ENCODE assay signal across 15 cellular contexts in the genomic region with DNA sequence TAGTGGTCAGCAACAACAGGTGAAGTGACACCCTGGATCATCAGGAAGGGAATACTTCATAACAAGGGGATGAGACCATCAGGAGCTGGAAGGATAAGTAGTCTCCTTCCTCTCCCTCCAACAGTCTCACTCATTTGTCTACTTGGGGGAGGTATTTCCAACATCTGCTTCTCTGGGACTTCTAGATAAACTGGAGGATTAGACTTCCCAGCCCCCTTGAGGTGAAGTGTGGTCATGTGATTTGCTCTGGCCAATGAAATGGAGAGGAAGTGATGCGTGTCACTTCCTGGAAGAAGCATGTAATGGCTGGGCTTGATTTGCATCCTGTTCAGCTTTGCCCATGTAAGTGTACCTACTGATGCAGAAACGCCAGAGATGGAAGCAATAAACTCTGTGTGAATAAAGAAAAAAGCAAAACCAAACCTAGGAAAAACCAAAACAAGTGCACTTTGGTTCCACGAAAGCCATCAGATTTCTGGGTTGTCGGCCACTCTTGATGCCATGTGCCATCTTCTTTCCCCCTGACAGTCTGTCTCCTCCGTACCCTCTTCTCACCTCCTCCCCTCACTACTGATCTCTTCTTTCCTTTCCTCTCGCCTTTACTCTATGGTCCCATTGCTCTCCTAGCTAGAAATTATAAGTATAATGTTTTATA.
A peak's percentile ranks its signal among the peaks of the same experiment; 100 is the strongest.
DNase-seq lines count a peak whose midpoint lies in the region; ATAC-seq and TF ChIP-seq lines count a peak whose summit lies in the region.
"Had no signal": no experiment of that assay in that cellular context is flagged by ENCODE, and none has a peak within 500 bp of the region (broad histone marks: within the 10 kb centered on the region; RNA-seq: fewer than 3 reads in every experiment).

No MANE protein-coding gene starts in this region.

- H3K4me3 Mint-ChIP-seq in effector memory CD8-positive, alpha-beta T cell = no peak overlapping the region
- H3K4me3 Mint-ChIP-seq in naive thymus-derived CD4-positive, alpha-beta T cell = peak overlapping the region in 1 of 10 donors; percentile 51
- H3K4me3 Mint-ChIP-seq in activated T-cell treated with anti-CD3 and anti-CD28 coated beads, Interleukin-2, amount 50 U/mL, for 72 hours = no peak overlapping the region

- no peaks in the 10 kb centered on the region for H3K27me3 ChIP-seq in naive thymus-derived CD4-positive, alpha-beta T cell (ENCODE audit: control insufficient read depth in 2 of 2, insufficient read depth in 2 of 2, low read length in 2 of 2)
- H3K27me3 ChIP-seq: neutrophil, suprapubic skin had no signal

- peak overlapping the region; percentile 17 for H3K4me3 ChIP-seq in GM12875 (ENCODE audit: low read depth, low read length)
- H3K4me3 ChIP-seq in NB4 (ENCODE audit: low read depth, low read length) = no peak overlapping the region
- H3K4me3 ChIP-seq in naive thymus-derived CD4-positive, alpha-beta T cell (ENCODE audit: low read length) = no peak overlapping the region
- H3K4me3 ChIP-seq: coronary artery, skin epidermis, suprapubic skin had no signal

- H3K4me1 ChIP-seq in naive thymus-derived CD4-positive, alpha-beta T cell (ENCODE audit: control insufficient read depth in 2 of 2, insufficient read depth in 2 of 2, low read length in 2 of 2) = no peaks in the 10 kb centered on the region
- H3K4me1 ChIP-seq: suprapubic skin had no signal

- TF ChIP-seq CTCF in GM12875 (IDR thresholded peaks at IDR 0.05; ENCODE audit: borderline replicate concordance, insufficient read depth, low read depth, low read length) (no peak), NB4 (IDR thresholded peaks at IDR 0.05; ENCODE audit: low read depth, low read length) (no peak)

- in situ Hi-C loops in Caki2 (cut with HindIII; ENCODE audit: low pct_unique_long_range_greater_than_20kb, low sequenced_read_pairs) = no loop called here

- H3K27ac ChIP-seq in naive thymus-derived CD4-positive, alpha-beta T cell (ENCODE audit: low read depth, low read length) = no peak overlapping the region
- H3K27ac ChIP-seq: coronary artery, neutrophil, skin epidermis, suprapubic skin, WERI-Rb-1 had no signal

- H3K4me1 Mint-ChIP-seq in effector memory CD8-positive, alpha-beta T cell (ENCODE audit: low read depth in 2 of 2) = peaks cover 0 to 3% of the 10 kb centered on the region in 2 donors
- peaks cover 0 to 16% (median 0%) of the 10 kb centered on the region in 7 donors for H3K4me1 Mint-ChIP-seq in naive thymus-derived CD4-positive, alpha-beta T cell
- peaks cover 23% of the 10 kb centered on the region for H3K4me1 Mint-ChIP-seq in activated T-cell treated with anti-CD3 and anti-CD28 coated beads, Interleukin-2, amount 50 U/mL, for 72 hours (ENCODE audit: low read depth)

- no peaks in the 10 kb centered on the region for H3K36me3 Mint-ChIP-seq in effector memory CD8-positive, alpha-beta T cell (ENCODE audit: insufficient read depth)
- H3K36me3 Mint-ChIP-seq in naive thymus-derived CD4-positive, alpha-beta T cell = peaks cover 14 to 60% (median 41%) of the 10 kb centered on the region in 5 donors
- H3K36me3 Mint-ChIP-seq in activated T-cell treated with anti-CD3 and anti-CD28 coated beads, Interleukin-2, amount 50 U/mL, for 72 hours (ENCODE audit: insufficient read depth in 2 of 2) = peaks cover 7 to 16% of the 10 kb centered on the region in 2 donors

- H3K36me3 ChIP-seq in naive thymus-derived CD4-positive, alpha-beta T cell (ENCODE audit: control insufficient read depth in 2 of 3, insufficient read depth in 3 of 3, low read length in 3 of 3) = peaks cover 0 to 9% (median 0%) of the 10 kb centered on the region in 3 experiments
- H3K36me3 ChIP-seq: neutrophil, suprapubic skin, WERI-Rb-1 had no signal

- no peaks in the 10 kb centered on the region for H3K27me3 Mint-ChIP-seq in effector memory CD8-positive, alpha-beta T cell
- H3K27me3 Mint-ChIP-seq in naive thymus-derived CD4-positive, alpha-beta T cell = no peaks in the 10 kb centered on the region
- no peaks in the 10 kb centered on the region for H3K27me3 Mint-ChIP-seq in activated T-cell treated with anti-CD3 and anti-CD28 coated beads, Interleukin-2, amount 50 U/mL, for 72 hours (ENCODE audit: low read depth)

- DNase-seq in Caki2 (ENCODE audit: low read depth) = peak; percentile 23
- peak; percentile 15 for DNase-seq in NB4 (ENCODE audit: low read depth)
- no peak for DNase-seq in effector memory CD8-positive, alpha-beta T cell
- DNase-seq in pons (ENCODE audit: low spot score) = no peak
- DNase-seq in naive thymus-derived CD4-positive, alpha-beta T cell = no peak
- no peak for DNase-seq in activated T-cell treated with anti-CD3 and anti-CD28 coated beads, Interleukin-2, amount 50 U/mL, for 72 hours
- DNase-seq: aorta, NCI-H146, WERI-Rb-1 had no signal

- H3K9me3 ChIP-seq in naive thymus-derived CD4-positive, alpha-beta T cell (ENCODE audit: control insufficient read depth in 2 of 3, low read length in 3 of 3) = no peaks in the 10 kb centered on the region
- H3K9me3 ChIP-seq: neutrophil, suprapubic skin had no signal

- CTCF ChIA-PET in naive thymus-derived CD4-positive, alpha-beta T cell (lab: Charles Lee) = interaction anchor here (0.6 kb wide), 2 partner anchors 283 to 380 kb away, joined by 3 read pairs; no protein-coding TSS in a partner anchor

- ATAC-seq in effector memory CD8-positive, alpha-beta T cell (replicated peaks) = no peak
- ATAC-seq in GM21423 (IDR thresholded peaks at IDR 0.05; ENCODE audit: unreplicated experiment) = no peak
- no peak for ATAC-seq in naive thymus-derived CD4-positive, alpha-beta T cell
- no peak for ATAC-seq in activated T-cell treated with anti-CD3 and anti-CD28 coated beads, Interleukin-2, amount 50 U/mL, for 72 hours (replicated peaks in 1 of 2)

- intact Hi-C loops in naive thymus-derived CD4-positive, alpha-beta T cell (cut with micrococcal nuclease) = no loop called here

- H3K27ac Mint-ChIP-seq in effector memory CD8-positive, alpha-beta T cell = peak overlapping the region; percentile 42 to 58
- H3K27ac Mint-ChIP-seq in naive thymus-derived CD4-positive, alpha-beta T cell = peak overlapping the region in 1 of 9 donors; percentile 12
- H3K27ac Mint-ChIP-seq in activated T-cell treated with anti-CD3 and anti-CD28 coated beads, Interleukin-2, amount 50 U/mL, for 72 hours = no peak overlapping the region

- TF ChIP-seq POLR2A in NB4 (IDR thresholded peaks at IDR 0.05; ENCODE audit: extremely low read depth, insufficient read length) = no peak

- H3K9me3 Mint-ChIP-seq in effector memory CD8-positive, alpha-beta T cell = no peaks in the 10 kb centered on the region
- peaks cover 0 to 11% (median 2%) of the 10 kb centered on the region in 11 donors for H3K9me3 Mint-ChIP-seq in naive thymus-derived CD4-positive, alpha-beta T cell
- peaks cover 3 to 10% of the 10 kb centered on the region in 2 donors for H3K9me3 Mint-ChIP-seq in activated T-cell treated with anti-CD3 and anti-CD28 coated beads, Interleukin-2, amount 50 U/mL, for 72 hours

- POLR2A ChIA-PET in naive thymus-derived CD4-positive, alpha-beta T cell (lab: Charles Lee) = interaction anchor here (0.9 to 1.2 kb wide), 2 partner anchors 9 to 12 kb away, joined by 3 read pairs; no protein-coding TSS in a partner anchor

Comparison
In these comparisons a context has a peak if more than half of its experiments do, and no peak if none do; other contexts are left out.
1. DNase-seq: peak in Caki2 (single experiment) and NB4 (single experiment); none in effector memory CD8-positive, alpha-beta T cell (0 of 3), pons (single experiment), naive thymus-derived CD4-positive, alpha-beta T cell (0 of 9) and activated T-cell treated with anti-CD3 and anti-CD28 coated beads, Interleukin-2, amount 50 U/mL, for 72 hours (0 of 2).